In genomic region chr6:68597642-68598041, GRCh38 we compare ENCODE assay signal across 1 cellular context.
TF ChIP-seq lines count a peak whose summit lies in the region.

No MANE protein-coding gene starts in this region.

TF ChIP-seq in HepG2, 621 proteins besides CTCF, POLR2A, EP300 and RAD21 (continued from another document):
- no peak for TF ChIP-seq ZBTB46 (CRISPR knock-in tag; IDR thresholded peaks at IDR 0.05; ENCODE audit: borderline replicate concordance)
- no peak for TF ChIP-seq ZNF615 (CRISPR knock-in tag; IDR thresholded peaks at IDR 0.05; ENCODE audit: borderline replicate concordance)
- no peak for TF ChIP-seq ZNF234 (CRISPR knock-in tag; conservative IDR thresholded peaks at IDR 0.05)
- peak; percentile 46 to 69; a peak in 3 of 4 replicates for TF ChIP-seq MAFK (conservative IDR thresholded peaks at IDR 0.05 in 1 of 2, IDR thresholded peaks at IDR 0.05 in 1 of 2; ENCODE audit: low read length in 2 of 2)
- TF ChIP-seq MAFF (IDR thresholded peaks at IDR 0.05; ENCODE audit: low read depth, low read length), result peak; percentile 63
- TF ChIP-seq HNRNPL (IDR thresholded peaks at IDR 0.05; ENCODE audit: low read depth, low read length), result no peak
- TF ChIP-seq ZNF225 (CRISPR knock-in tag; IDR thresholded peaks at IDR 0.05), result no peak
TF ChIP-seq in HepG2: peak in this region for 2.
